In the genomic region with DNA sequence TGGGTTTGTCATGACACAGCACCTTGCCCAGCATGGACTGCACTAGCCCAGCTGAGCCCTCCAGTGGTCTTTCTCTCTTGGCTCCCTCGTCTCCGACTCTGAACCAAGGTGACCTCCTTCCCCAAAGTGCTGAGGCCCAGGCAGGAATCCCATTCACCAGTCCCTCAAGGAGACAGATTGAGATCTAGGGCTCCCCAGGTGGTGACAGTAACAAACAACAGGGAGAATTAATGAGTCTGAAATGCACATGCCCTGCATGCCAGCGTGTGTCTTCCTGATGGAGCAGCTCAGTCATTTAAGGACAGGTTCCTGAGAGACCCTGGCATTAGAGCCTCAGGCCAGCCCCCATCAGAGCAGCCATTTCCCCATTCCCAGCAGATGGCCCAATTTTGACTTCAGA, we compare ENCODE assay signal across 1 cellular context.
TF ChIP-seq lines count a peak whose summit lies in the region.

No MANE protein-coding gene starts in this region.

TF ChIP-seq in HepG2, 621 proteins besides CTCF, POLR2A, EP300 and RAD21:
- TF ChIP-seq ZBTB33 (CRISPR knock-in tag; IDR thresholded peaks at IDR 0.05) = no peak
- no peak for TF ChIP-seq ZNF496 (CRISPR knock-in tag; IDR thresholded peaks at IDR 0.05; ENCODE audit: insufficient replicate concordance)
- TF ChIP-seq POLR2AphosphoS5 (IDR thresholded peaks at IDR 0.05; ENCODE audit: low read depth, low read length) = no peak
- no peak for TF ChIP-seq ZBTB20 (CRISPR knock-in tag; IDR thresholded peaks at IDR 0.05; ENCODE audit: borderline replicate concordance, low read depth)
- no peak for TF ChIP-seq ZNF777 (CRISPR knock-in tag; IDR thresholded peaks at IDR 0.05)
- no peak for TF ChIP-seq KAT7 (CRISPR knock-in tag; IDR thresholded peaks at IDR 0.05; ENCODE audit: borderline replicate concordance)
- no peak for TF ChIP-seq ZEB1 (IDR thresholded peaks at IDR 0.05; ENCODE audit: insufficient replicate concordance, low read depth)
- no peak for TF ChIP-seq ZSCAN12 (CRISPR knock-in tag; IDR thresholded peaks at IDR 0.05)
- TF ChIP-seq ZNF749 (CRISPR knock-in tag; IDR thresholded peaks at IDR 0.05; ENCODE audit: borderline replicate concordance) = no peak
- peak; percentile 44; the same call in 1 of the 2 replicates for TF ChIP-seq SMC3 (IDR thresholded peaks at IDR 0.05; ENCODE audit: low read length)
- no peak for TF ChIP-seq TEAD2 (CRISPR knock-in tag; IDR thresholded peaks at IDR 0.05)
- TF ChIP-seq, protein P1, sequence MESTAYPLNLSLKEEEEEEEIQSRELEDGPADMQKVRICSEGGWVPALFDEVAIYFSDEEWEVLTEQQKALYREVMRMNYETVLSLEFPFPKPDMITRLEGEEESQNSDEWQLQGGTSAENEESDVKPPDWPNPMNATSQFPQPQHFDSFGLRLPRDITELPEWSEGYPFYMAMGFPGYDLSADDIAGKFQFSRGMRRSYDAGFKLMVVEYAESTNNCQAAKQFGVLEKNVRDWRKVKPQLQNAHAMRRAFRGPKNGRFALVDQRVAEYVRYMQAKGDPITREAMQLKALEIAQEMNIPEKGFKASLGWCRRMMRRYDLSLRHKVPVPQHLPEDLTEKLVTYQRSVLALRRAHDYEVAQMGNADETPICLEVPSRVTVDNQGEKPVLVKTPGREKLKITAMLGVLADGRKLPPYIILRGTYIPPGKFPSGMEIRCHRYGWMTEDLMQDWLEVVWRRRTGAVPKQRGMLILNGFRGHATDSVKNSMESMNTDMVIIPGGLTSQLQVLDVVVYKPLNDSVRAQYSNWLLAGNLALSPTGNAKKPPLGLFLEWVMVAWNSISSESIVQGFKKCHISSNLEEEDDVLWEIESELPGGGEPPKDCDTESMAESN (CRISPR knock-in tag; conservative IDR thresholded peaks at IDR 0.05) = no peak
- TF ChIP-seq AHDC1 (CRISPR knock-in tag; IDR thresholded peaks at IDR 0.05; ENCODE audit: borderline replicate concordance) = no peak
- TF ChIP-seq STAG1 (CRISPR knock-in tag; IDR thresholded peaks at IDR 0.05) = peak; percentile 43
- no peak for TF ChIP-seq ARNT2 (CRISPR knock-in tag; IDR thresholded peaks at IDR 0.05; ENCODE audit: low read depth)
TF ChIP-seq in HepG2: peak in this region for 2.
